Comparison of ENCODE assay signal across 13 cellular contexts in genomic region chr20:45882469-45883099, GRCh38. TPM values are rescaled to one million over a fixed set of nuclear protein-coding genes. Genes with fewer than 3 reads are reported as not detected.
A peak's percentile ranks its signal among the peaks of the same experiment; 100 is the strongest.
DNase-seq lines count a peak whose midpoint lies in the region; ATAC-seq and TF ChIP-seq lines count a peak whose summit lies in the region.
"Had no signal": no experiment of that assay in that cellular context is flagged by ENCODE, and none has a peak within 500 bp of the region (broad histone marks: within the 10 kb centered on the region; RNA-seq: fewer than 3 reads in every experiment).

No MANE protein-coding gene starts in this region.

- peaks cover 33% of the 10 kb centered on the region for H3K4me1 Mint-ChIP-seq in CD14-positive monocyte
- peaks cover 47% of the 10 kb centered on the region for H3K4me1 Mint-ChIP-seq in activated CD8-positive, alpha-beta T cell treated with anti-CD3 and anti-CD28 coated beads for 36 hours (ENCODE audit: low read depth)
- peaks cover 16% of the 10 kb centered on the region for H3K4me1 Mint-ChIP-seq in mesothelial cell of epicardium

- H3K27ac ChIP-seq in DND-41 (ENCODE audit: low read length), result no peak overlapping the region
- H3K27ac ChIP-seq in psoas muscle, result no peak overlapping the region
- H3K27ac ChIP-seq in tibial nerve, result no peak overlapping the region
- H3K27ac ChIP-seq: WERI-Rb-1 had no signal

- H3K4me3 Mint-ChIP-seq in CD14-positive monocyte, result no peak overlapping the region
- H3K4me3 Mint-ChIP-seq in activated CD8-positive, alpha-beta T cell treated with anti-CD3 and anti-CD28 coated beads for 36 hours, result peak overlapping the region; percentile 63
- H3K4me3 Mint-ChIP-seq in mesothelial cell of epicardium, result peak overlapping the region; percentile 59

- no peaks in the 10 kb centered on the region for H3K9me3 Mint-ChIP-seq in CD14-positive monocyte
- H3K9me3 Mint-ChIP-seq in activated CD8-positive, alpha-beta T cell treated with anti-CD3 and anti-CD28 coated beads for 36 hours, result no peaks in the 10 kb centered on the region
- no peaks in the 10 kb centered on the region for H3K9me3 Mint-ChIP-seq in mesothelial cell of epicardium

- TF ChIP-seq CTCF in CD14-positive monocyte (IDR thresholded peaks at IDR 0.05) (no peak), DND-41 (IDR thresholded peaks at IDR 0.05; ENCODE audit: borderline replicate concordance, extremely low read depth, low read length, poor library complexity, severe bottlenecking) (no peak), mesothelial cell of epicardium (IDR thresholded peaks at IDR 0.05; ENCODE audit: unreplicated experiment) (no peak), psoas muscle (IDR thresholded peaks at IDR 0.05) (no peak), tibial nerve (IDR thresholded peaks at IDR 0.05) (no peak)
- TF ChIP-seq CTCF in activated CD8-positive, alpha-beta T cell treated with anti-CD3 and anti-CD28 coated beads for 36 hours (IDR thresholded peaks at IDR 0.05), result no peak

- peak overlapping the region; percentile 89 for H3K4me2 ChIP-seq in DND-41 (ENCODE audit: insufficient read depth, low read length)

- H3K27me3 Mint-ChIP-seq in CD14-positive monocyte (ENCODE audit: low read depth in 3 of 3) (no peaks in the 10 kb centered on the region), mesothelial cell of epicardium (ENCODE audit: low read depth) (no peaks in the 10 kb centered on the region)
- no peaks in the 10 kb centered on the region for H3K27me3 Mint-ChIP-seq in activated CD8-positive, alpha-beta T cell treated with anti-CD3 and anti-CD28 coated beads for 36 hours

- 54 to 77% (median 60%) methylated on average over 4 of the region's 4 CpGs for WGBS in psoas muscle, 3 donors
- WGBS in tibial nerve, 2 donors, result 69 to 78% methylated on average over 4 of the region's 4 CpGs

- no peak overlapping the region for H2AFZ ChIP-seq in DND-41 (ENCODE audit: low read depth, low read length)

- peak overlapping the region; percentile 78; the same call in 1 of the 2 replicates for H3K9ac ChIP-seq in DND-41 (ENCODE audit: low read depth, low read length)

- peaks cover 32% of the 10 kb centered on the region for H3K79me2 ChIP-seq in DND-41 (ENCODE audit: insufficient read depth, low read length)

- TF ChIP-seq POLR2A in tibial nerve (IDR thresholded peaks at IDR 0.05), result no peak

- H3K4me3 ChIP-seq in DND-41 (ENCODE audit: low read depth in 1 of 2, low read length in 2 of 2), result peak overlapping the region in 1 of 2 experiments; percentile 85; a peak in 1 of 4 replicates
- H3K4me3 ChIP-seq in psoas muscle, result no peak overlapping the region
- no peak overlapping the region for H3K4me3 ChIP-seq in tibial nerve

- H3K4me1 ChIP-seq in DND-41 (ENCODE audit: insufficient read depth, low read length), result peaks cover 46% of the 10 kb centered on the region
- peaks cover 18% of the 10 kb centered on the region for H3K4me1 ChIP-seq in psoas muscle
- peaks cover 0 to 56% (median 14%) of the 10 kb centered on the region in 4 donors for H3K4me1 ChIP-seq in tibial nerve

- no peak for DNase-seq in CD14-positive monocyte (ENCODE audit: low spot score)
- DNase-seq in DND-41, result no peak
- DNase-seq in activated CD8-positive, alpha-beta T cell treated with anti-CD3 and anti-CD28 coated beads for 36 hours, result no peak
- no peak for DNase-seq in mesothelial cell of epicardium (ENCODE audit: low spot score in 2 of 2, unreplicated experiment in 2 of 2)
- no peak for DNase-seq in psoas muscle
- no peak for DNase-seq in tibial nerve (ENCODE audit: low spot score in 2 of 2)
- no peak for DNase-seq in C1 segment of cervical spinal cord (lab: John Stamatoyannopoulos, UW)
- no peak for DNase-seq in COLO668 (lab: John Stamatoyannopoulos, UW; ENCODE audit: unreplicated experiment)
- DNase-seq: kidney glomerular epithelial cell, NCI-H1092 treated with DMSO at 0.1 percent for 48 hours, sigmoid colon, WERI-Rb-1 had no signal

- intact Hi-C loops in CD14-positive monocyte (cut with micrococcal nuclease) (no loop called here), psoas muscle (cut with DNase I) (no loop called here)
- intact Hi-C loops in activated CD8-positive, alpha-beta T cell treated with anti-CD3 and anti-CD28 coated beads for 36 hours (cut with micrococcal nuclease), result no loop called here

- TF ChIP-seq EP300 in tibial nerve (IDR thresholded peaks at IDR 0.05), result no peak

- POLR2A ChIA-PET in activated CD8-positive, alpha-beta T cell treated with anti-CD3 and anti-CD28 coated beads for 36 hours (lab: Charles Lee), result interaction anchor here (0.6 to 3.3 kb wide), 12 partner anchors 8 to 481 kb away, joined by 3 to 23 read pairs (median 4); partner anchors contain the start of genes ACOT8, CTSA, NEURL2 and PCIF1

- H3K36me3 ChIP-seq in DND-41 (ENCODE audit: insufficient read depth, low read length) (peaks cover 49% of the 10 kb centered on the region), psoas muscle (ENCODE audit: insufficient read depth in 1 of 2, low read depth in 1 of 2) (peaks cover 0 to 59% of the 10 kb centered on the region in 2 donors), tibial nerve (peaks cover 0 to 73% (median 3%) of the 10 kb centered on the region in 3 donors)

- H4K20me1 ChIP-seq in DND-41 (ENCODE audit: insufficient read depth, low read length), result peaks cover 7% of the 10 kb centered on the region; the same call in 1 of the 2 replicates

- H3K36me3 Mint-ChIP-seq in CD14-positive monocyte (peaks cover 41 to 50% of the 10 kb centered on the region in 2 donors), mesothelial cell of epicardium (peaks cover 12% of the 10 kb centered on the region)
- peaks cover 19% of the 10 kb centered on the region for H3K36me3 Mint-ChIP-seq in activated CD8-positive, alpha-beta T cell treated with anti-CD3 and anti-CD28 coated beads for 36 hours (ENCODE audit: low read depth)

- H3K27me3 ChIP-seq in DND-41 (ENCODE audit: insufficient read depth, low read length, poor library complexity) (no peaks in the 10 kb centered on the region), psoas muscle (ENCODE audit: insufficient read depth in 3 of 3, low read length in 2 of 3) (no peaks in the 10 kb centered on the region), tibial nerve (no peaks in the 10 kb centered on the region)
- H3K27me3 ChIP-seq: sigmoid colon had no signal

- H3K27ac Mint-ChIP-seq in CD14-positive monocyte (peak overlapping the region in 6 of 7 donors; percentile 5 to 97 (median 62)), mesothelial cell of epicardium (peak overlapping the region; percentile 13)
- peak overlapping the region; percentile 44 for H3K27ac Mint-ChIP-seq in activated CD8-positive, alpha-beta T cell treated with anti-CD3 and anti-CD28 coated beads for 36 hours

- no peak for ATAC-seq in DND-41 (ENCODE audit: insufficient read depth, low read depth)
- no peak for ATAC-seq in activated CD8-positive, alpha-beta T cell treated with anti-CD3 and anti-CD28 coated beads for 36 hours
- no peak for ATAC-seq in psoas muscle
- ATAC-seq: SK-N-SH treated with all-trans-retinoic acid at 6 μM for 48 hours had no signal

- CTCF ChIA-PET in activated CD8-positive, alpha-beta T cell treated with anti-CD3 and anti-CD28 coated beads for 36 hours (lab: Charles Lee), result interaction anchor here (0.9 to 1.3 kb wide), 5 partner anchors 11 to 87 kb away, joined by 3 to 5 read pairs (median 4); no protein-coding TSS in a partner anchor

- H3K9me3 ChIP-seq in DND-41 (ENCODE audit: insufficient read depth, low read length, severe bottlenecking) (no peaks in the 10 kb centered on the region), psoas muscle (no peaks in the 10 kb centered on the region), tibial nerve (no peaks in the 10 kb centered on the region)
- H3K9me3 ChIP-seq: sigmoid colon had no signal

RNA-seq across cellular contexts. Expression of gene ZSWIM1, which starts 1.6 kb away (rescaled TPM):
- polyA plus RNA-seq in CD14-positive monocyte, result 1 to 10 TPM; 2.5 to 2.6 TPM
- 1 to 10 TPM; 8.2 to 9.1 TPM for total RNA-seq in activated CD8-positive, alpha-beta T cell treated with anti-CD3 and anti-CD28 coated beads for 36 hours
- 12.0 to 12.8 TPM (median 12.6 TPM) in 3 replicates for total RNA-seq in mesothelial cell of epicardium
- 1 to 10 TPM; 6.1 to 10.0 (median 7.7) TPM for total RNA-seq in psoas muscle
- polyA plus RNA-seq in psoas muscle, result 1 to 10 TPM; 3.5 to 5.3 (median 4.9) TPM
- total RNA-seq in tibial nerve, result 1 to 10 TPM; 4.5 to 8.2 (median 6.0) TPM

RNA-seq across cellular contexts. Expression of gene SPATA25, which starts 4.8 kb away (rescaled TPM):
- polyA plus RNA-seq in CD14-positive monocyte (not detected), psoas muscle (1 to 10 TPM; 1.0 to 2.7 (median 1.6) TPM)
- under 1 TPM; 0.58 to 0.74 TPM for total RNA-seq in activated CD8-positive, alpha-beta T cell treated with anti-CD3 and anti-CD28 coated beads for 36 hours
- total RNA-seq in mesothelial cell of epicardium (3.2 to 4.0 TPM (median 3.4 TPM) in 3 replicates), psoas muscle (1 to 10 TPM; 1.3 to 2.7 (median 1.9) TPM), tibial nerve (10 to 100 TPM in 1 of 4 donors, 1 to 10 TPM in 3; 2.6 to 18.3 (median 7.9) TPM)

RNA-seq across cellular contexts. Expression of gene NEURL2, which starts 8.4 kb away (rescaled TPM):
- polyA plus RNA-seq in CD14-positive monocyte (under 1 TPM in 1 of 2 donors, not detected in 1; 0.14 TPM), psoas muscle (1 to 10 TPM; 4.3 to 8.0 (median 7.2) TPM)
- total RNA-seq in activated CD8-positive, alpha-beta T cell treated with anti-CD3 and anti-CD28 coated beads for 36 hours, result 1 to 10 TPM; 2.4 to 2.9 TPM
- total RNA-seq in mesothelial cell of epicardium (7.2 to 8.3 TPM (median 8.1 TPM) in 3 replicates), psoas muscle (10 to 100 TPM in 1 of 4 donors, 1 to 10 TPM in 3; 5.3 to 11.8 (median 8.2) TPM), tibial nerve (10 to 100 TPM in 3 of 4 donors, 1 to 10 TPM in 1; 7.7 to 42.9 (median 15.6) TPM)

RNA-seq across cellular contexts. Expression of gene CTSA, which starts 8.6 kb away (rescaled TPM):
- polyA plus RNA-seq in CD14-positive monocyte, result 100 to 1,000 TPM; 279 to 366 TPM
- 10 to 100 TPM; 34.5 to 40.2 TPM for total RNA-seq in activated CD8-positive, alpha-beta T cell treated with anti-CD3 and anti-CD28 coated beads for 36 hours
- 74.4 to 86.7 TPM (median 78.8 TPM) in 3 replicates for total RNA-seq in mesothelial cell of epicardium
- 10 to 100 TPM; 43.0 to 55.4 (median 47.3) TPM for total RNA-seq in psoas muscle
- polyA plus RNA-seq in psoas muscle, result 10 to 100 TPM; 41.3 to 59.8 (median 51.8) TPM
- 10 to 100 TPM; 50.4 to 87.3 (median 71.7) TPM for total RNA-seq in tibial nerve

RNA-seq across cellular contexts. Expression of gene ZSWIM3, which starts 25.2 kb away (rescaled TPM):
- polyA plus RNA-seq in CD14-positive monocyte, result under 1 TPM; 0.29 to 0.64 TPM
- 1 to 10 TPM; 3.5 to 3.6 TPM for total RNA-seq in activated CD8-positive, alpha-beta T cell treated with anti-CD3 and anti-CD28 coated beads for 36 hours
- 3.7 to 4.6 TPM (median 4.4 TPM) in 3 replicates for total RNA-seq in mesothelial cell of epicardium
- 1 to 10 TPM; 1.4 to 2.7 (median 1.5) TPM for total RNA-seq in psoas muscle
- 1 to 10 TPM; 1.1 to 2.0 (median 1.5) TPM for polyA plus RNA-seq in psoas muscle
- total RNA-seq in tibial nerve, result 1 to 10 TPM; 3.1 to 6.3 (median 4.8) TPM

Comparison
In these comparisons a context has a peak if more than half of its experiments do, and no peak if none do; other contexts are left out.
1. H3K4me3 Mint-ChIP-seq: peak in activated CD8-positive, alpha-beta T cell treated with anti-CD3 and anti-CD28 coated beads for 36 hours (single experiment) and mesothelial cell of epicardium (single experiment); none in CD14-positive monocyte (0 of 2).
2. Peak in every context shown above with its lines, with median percentiles within 50 percentile points of each other: H3K27ac Mint-ChIP-seq.